1 cellular context compared by ENCODE assay signal in genomic region chr14:94385553-94386057, GRCh38.
TF ChIP-seq lines count a peak whose summit lies in the region.

No MANE protein-coding gene starts in this region.

TF ChIP-seq in liver, 16 proteins besides CTCF, POLR2A, EP300 and RAD21 (continued from another document):
- TF ChIP-seq SP1 (IDR thresholded peaks at IDR 0.05) (no peak), TAF1 (conservative IDR thresholded peaks at IDR 0.05) (no peak), REST (IDR thresholded peaks at IDR 0.05) (no peak), MAX (IDR thresholded peaks at IDR 0.05) (no peak), HNF4G (IDR thresholded peaks at IDR 0.05) (no peak), ZBTB33 (IDR thresholded peaks at IDR 0.05) (no peak), YY1 (IDR thresholded peaks at IDR 0.05) (peak; percentile 11), RXRA (IDR thresholded peaks at IDR 0.05) (peak; percentile 58 to 63), GABPA (IDR thresholded peaks at IDR 0.05 in 1 of 2, conservative IDR thresholded peaks at IDR 0.05 in 1 of 2) (no peak), HNF4A (conservative IDR thresholded peaks at IDR 0.05) (no peak), NR2F2 (IDR thresholded peaks at IDR 0.05) (peak; percentile 47), ATF3 (IDR thresholded peaks at IDR 0.05) (peak; percentile 48)
